Comparison of ENCODE assay signal across 1 cellular context in genomic region chr12:48969847-48970701, GRCh38.
A peak's percentile ranks its signal among the peaks of the same experiment; 100 is the strongest.
TF ChIP-seq lines count a peak whose summit lies in the region.

No MANE protein-coding gene starts in this region.

TF ChIP-seq in HepG2, 621 proteins besides CTCF, POLR2A, EP300 and RAD21 (continued from another document and continues in another):
- TF ChIP-seq KLF12 (CRISPR knock-in tag; IDR thresholded peaks at IDR 0.05; ENCODE audit: borderline replicate concordance) (no peak), HOXA5 (CRISPR knock-in tag; IDR thresholded peaks at IDR 0.05) (no peak), IRX3 (CRISPR knock-in tag; IDR thresholded peaks at IDR 0.05; ENCODE audit: borderline replicate concordance, low read depth) (no peak), ZNF816 (CRISPR knock-in tag; IDR thresholded peaks at IDR 0.05; ENCODE audit: borderline replicate concordance) (0 out of 2 replicates have a peak, but pooled peaks have one; percentile 54), SUZ12 (IDR thresholded peaks at IDR 0.05; ENCODE audit: low read depth, low read length) (no peak), SOX5 (CRISPR knock-in tag; IDR thresholded peaks at IDR 0.05; ENCODE audit: borderline replicate concordance) (no peak), ZNF747 (CRISPR knock-in tag; IDR thresholded peaks at IDR 0.05; ENCODE audit: borderline replicate concordance) (no peak), NFE2 (CRISPR knock-in tag; IDR thresholded peaks at IDR 0.05) (no peak), HMGA1 (CRISPR knock-in tag; conservative IDR thresholded peaks at IDR 0.05) (no peak), SNAPC4 (CRISPR knock-in tag; IDR thresholded peaks at IDR 0.05) (no peak), FOXO1 (CRISPR knock-in tag; IDR thresholded peaks at IDR 0.05) (no peak), RFXAP (CRISPR knock-in tag; IDR thresholded peaks at IDR 0.05; ENCODE audit: borderline replicate concordance) (no peak), NCOA1 (CRISPR knock-in tag; IDR thresholded peaks at IDR 0.05) (no peak), ZC3H4 (CRISPR knock-in tag; IDR thresholded peaks at IDR 0.05; ENCODE audit: borderline replicate concordance) (no peak), HDAC2 (CRISPR knock-in tag; IDR thresholded peaks at IDR 0.05) (no peak), KLF9 (CRISPR knock-in tag; IDR thresholded peaks at IDR 0.05; ENCODE audit: low read depth) (no peak), NAIF1 (CRISPR knock-in tag; IDR thresholded peaks at IDR 0.05; ENCODE audit: borderline replicate concordance) (no peak), GPN1 (CRISPR knock-in tag; IDR thresholded peaks at IDR 0.05; ENCODE audit: borderline replicate concordance) (no peak; the same call in 1 of the 2 replicates), ZNF431 (CRISPR knock-in tag; IDR thresholded peaks at IDR 0.05; ENCODE audit: borderline replicate concordance, low read depth) (no peak), NFE2L1 (CRISPR knock-in tag; IDR thresholded peaks at IDR 0.05; ENCODE audit: borderline replicate concordance) (no peak), ZNF160 (CRISPR knock-in tag; IDR thresholded peaks at IDR 0.05) (no peak), ATF4 (CRISPR knock-in tag; IDR thresholded peaks at IDR 0.05) (no peak), TCF7L2 (IDR thresholded peaks at IDR 0.05; ENCODE audit: low read depth, low read length) (no peak), JUND (CRISPR knock-in tag; IDR thresholded peaks at IDR 0.05) (no peak), ZNF281 (CRISPR knock-in tag; IDR thresholded peaks at IDR 0.05; ENCODE audit: borderline replicate concordance) (no peak), PAXIP1 (CRISPR knock-in tag; conservative IDR thresholded peaks at IDR 0.05) (no peak), SAP130 (CRISPR knock-in tag; IDR thresholded peaks at IDR 0.05; ENCODE audit: low read depth) (peak; percentile 16; the same call in 1 of the 2 replicates), ZSCAN25 (CRISPR knock-in tag; IDR thresholded peaks at IDR 0.05) (no peak), ZNF34 (CRISPR knock-in tag; IDR thresholded peaks at IDR 0.05; ENCODE audit: borderline replicate concordance) (no peak), MIER2 (CRISPR knock-in tag; IDR thresholded peaks at IDR 0.05) (no peak)
- TF ChIP-seq, protein P1, sequence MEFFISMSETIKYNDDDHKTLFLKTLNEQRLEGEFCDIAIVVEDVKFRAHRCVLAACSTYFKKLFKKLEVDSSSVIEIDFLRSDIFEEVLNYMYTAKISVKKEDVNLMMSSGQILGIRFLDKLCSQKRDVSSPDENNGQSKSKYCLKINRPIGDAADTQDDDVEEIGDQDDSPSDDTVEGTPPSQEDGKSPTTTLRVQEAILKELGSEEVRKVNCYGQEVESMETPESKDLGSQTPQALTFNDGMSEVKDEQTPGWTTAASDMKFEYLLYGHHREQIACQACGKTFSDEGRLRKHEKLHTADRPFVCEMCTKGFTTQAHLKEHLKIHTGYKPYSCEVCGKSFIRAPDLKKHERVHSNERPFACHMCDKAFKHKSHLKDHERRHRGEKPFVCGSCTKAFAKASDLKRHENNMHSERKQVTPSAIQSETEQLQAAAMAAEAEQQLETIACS (CRISPR knock-in tag; IDR thresholded peaks at IDR 0.05) = no peak
- TF ChIP-seq, protein P2, sequence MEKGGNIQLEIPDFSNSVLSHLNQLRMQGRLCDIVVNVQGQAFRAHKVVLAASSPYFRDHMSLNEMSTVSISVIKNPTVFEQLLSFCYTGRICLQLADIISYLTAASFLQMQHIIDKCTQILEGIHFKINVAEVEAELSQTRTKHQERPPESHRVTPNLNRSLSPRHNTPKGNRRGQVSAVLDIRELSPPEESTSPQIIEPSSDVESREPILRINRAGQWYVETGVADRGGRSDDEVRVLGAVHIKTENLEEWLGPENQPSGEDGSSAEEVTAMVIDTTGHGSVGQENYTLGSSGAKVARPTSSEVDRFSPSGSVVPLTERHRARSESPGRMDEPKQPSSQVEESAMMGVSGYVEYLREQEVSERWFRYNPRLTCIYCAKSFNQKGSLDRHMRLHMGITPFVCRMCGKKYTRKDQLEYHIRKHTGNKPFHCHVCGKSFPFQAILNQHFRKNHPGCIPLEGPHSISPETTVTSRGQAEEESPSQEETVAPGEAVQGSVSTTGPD (CRISPR knock-in tag; IDR thresholded peaks at IDR 0.05) = no peak
- TF ChIP-seq, protein P3, sequence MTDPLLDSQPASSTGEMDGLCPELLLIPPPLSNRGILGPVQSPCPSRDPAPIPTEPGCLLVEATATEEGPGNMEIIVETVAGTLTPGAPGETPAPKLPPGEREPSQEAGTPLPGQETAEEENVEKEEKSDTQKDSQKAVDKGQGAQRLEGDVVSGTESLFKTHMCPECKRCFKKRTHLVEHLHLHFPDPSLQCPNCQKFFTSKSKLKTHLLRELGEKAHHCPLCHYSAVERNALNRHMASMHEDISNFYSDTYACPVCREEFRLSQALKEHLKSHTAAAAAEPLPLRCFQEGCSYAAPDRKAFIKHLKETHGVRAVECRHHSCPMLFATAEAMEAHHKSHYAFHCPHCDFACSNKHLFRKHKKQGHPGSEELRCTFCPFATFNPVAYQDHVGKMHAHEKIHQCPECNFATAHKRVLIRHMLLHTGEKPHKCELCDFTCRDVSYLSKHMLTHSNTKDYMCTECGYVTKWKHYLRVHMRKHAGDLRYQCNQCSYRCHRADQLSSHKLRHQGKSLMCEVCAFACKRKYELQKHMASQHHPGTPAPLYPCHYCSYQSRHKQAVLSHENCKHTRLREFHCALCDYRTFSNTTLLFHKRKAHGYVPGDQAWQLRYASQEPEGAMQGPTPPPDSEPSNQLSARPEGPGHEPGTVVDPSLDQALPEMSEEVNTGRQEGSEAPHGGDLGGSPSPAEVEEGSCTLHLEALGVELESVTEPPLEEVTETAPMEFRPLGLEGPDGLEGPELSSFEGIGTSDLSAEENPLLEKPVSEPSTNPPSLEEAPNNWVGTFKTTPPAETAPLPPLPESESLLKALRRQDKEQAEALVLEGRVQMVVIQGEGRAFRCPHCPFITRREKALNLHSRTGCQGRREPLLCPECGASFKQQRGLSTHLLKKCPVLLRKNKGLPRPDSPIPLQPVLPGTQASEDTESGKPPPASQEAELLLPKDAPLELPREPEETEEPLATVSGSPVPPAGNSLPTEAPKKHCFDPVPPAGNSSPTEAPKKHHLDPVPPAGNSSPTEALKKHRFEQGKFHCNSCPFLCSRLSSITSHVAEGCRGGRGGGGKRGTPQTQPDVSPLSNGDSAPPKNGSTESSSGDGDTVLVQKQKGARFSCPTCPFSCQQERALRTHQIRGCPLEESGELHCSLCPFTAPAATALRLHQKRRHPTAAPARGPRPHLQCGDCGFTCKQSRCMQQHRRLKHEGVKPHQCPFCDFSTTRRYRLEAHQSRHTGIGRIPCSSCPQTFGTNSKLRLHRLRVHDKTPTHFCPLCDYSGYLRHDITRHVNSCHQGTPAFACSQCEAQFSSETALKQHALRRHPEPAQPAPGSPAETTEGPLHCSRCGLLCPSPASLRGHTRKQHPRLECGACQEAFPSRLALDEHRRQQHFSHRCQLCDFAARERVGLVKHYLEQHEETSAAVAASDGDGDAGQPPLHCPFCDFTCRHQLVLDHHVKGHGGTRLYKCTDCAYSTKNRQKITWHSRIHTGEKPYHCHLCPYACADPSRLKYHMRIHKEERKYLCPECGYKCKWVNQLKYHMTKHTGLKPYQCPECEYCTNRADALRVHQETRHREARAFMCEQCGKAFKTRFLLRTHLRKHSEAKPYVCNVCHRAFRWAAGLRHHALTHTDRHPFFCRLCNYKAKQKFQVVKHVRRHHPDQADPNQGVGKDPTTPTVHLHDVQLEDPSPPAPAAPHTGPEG (CRISPR knock-in tag; IDR thresholded peaks at IDR 0.05) = no peak
- TF ChIP-seq, protein P4, sequence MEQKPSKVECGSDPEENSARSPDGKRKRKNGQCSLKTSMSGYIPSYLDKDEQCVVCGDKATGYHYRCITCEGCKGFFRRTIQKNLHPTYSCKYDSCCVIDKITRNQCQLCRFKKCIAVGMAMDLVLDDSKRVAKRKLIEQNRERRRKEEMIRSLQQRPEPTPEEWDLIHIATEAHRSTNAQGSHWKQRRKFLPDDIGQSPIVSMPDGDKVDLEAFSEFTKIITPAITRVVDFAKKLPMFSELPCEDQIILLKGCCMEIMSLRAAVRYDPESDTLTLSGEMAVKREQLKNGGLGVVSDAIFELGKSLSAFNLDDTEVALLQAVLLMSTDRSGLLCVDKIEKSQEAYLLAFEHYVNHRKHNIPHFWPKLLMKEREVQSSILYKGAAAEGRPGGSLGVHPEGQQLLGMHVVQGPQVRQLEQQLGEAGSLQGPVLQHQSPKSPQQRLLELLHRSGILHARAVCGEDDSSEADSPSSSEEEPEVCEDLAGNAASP (CRISPR knock-in tag; IDR thresholded peaks at IDR 0.05; ENCODE audit: borderline replicate concordance) = no peak
